In genomic region chr22:19993926-19994325, GRCh38 we compare ENCODE assay signal across 32 cellular contexts.
"Had no signal": no experiment of that assay in that cellular context is flagged by ENCODE, and none has a peak within 500 bp of the region (broad histone marks: within the 10 kb centered on the region; RNA-seq: fewer than 3 reads in every experiment).

No MANE protein-coding gene starts in this region.

- FAIRE-seq: endometrium, endothelial cell of umbilical vein, frontal cortex had no signal

- H3K4me3 ChIP-seq: breast epithelium, cardiac muscle cell, colonic mucosa, heart left ventricle had no signal

- DNase-seq: activated B cell treated with CpG ODN at 0.5 μM for 24 hours; activated CD4-positive, alpha-beta T cell treated with anti-CD3 and anti-CD28 coated beads for 48 hours; activated CD4-positive, alpha-beta T cell treated with anti-CD3 and anti-CD28 coated beads, Interleukin-2, amount 50 U/mL, for 1 hour; activated CD4-positive, alpha-beta T cell treated with anti-CD3 and anti-CD28 coated beads, Interleukin-2, amount 50 U/mL, for 48 hours; activated CD8-positive, alpha-beta memory T cell treated with anti-CD3 and anti-CD28 coated beads for 24 hours; activated CD8-positive, alpha-beta T cell treated with anti-CD3 and anti-CD28 coated beads for 36 hours; activated effector memory CD4-positive, alpha-beta T cell treated with Interleukin-2 at 50 U/mL for 16 hours; activated gamma-delta T cell treated with Interleukin-2 at 50 U/mL for 16 hours; activated naive CD4-positive, alpha-beta T cell treated with anti-CD3 and anti-CD28 coated beads, Interleukin-2, amount 50 U/mL, for 16 hours; activated naive CD4-positive, alpha-beta T cell treated with Interleukin-2 at 50 U/mL for 16 hours; activated T-cell treated with anti-CD3 and anti-CD28 coated beads, Interleukin-2, amount 50 U/mL, for 4 hours; amniotic stem cell; anterior cingulate cortex; central memory CD4-positive, alpha-beta T cell; cerebellar nuclear complex; colonic mucosa; effector CD8-positive, alpha-beta T cell; foreskin fibroblast; glutamatergic neuron; T-helper 1 cell; T-helper 17 cell; T1000; WERI-Rb-1 had no signal

- H3K27me3 ChIP-seq: breast epithelium, cardiac muscle cell, colonic mucosa, heart left ventricle had no signal

- H3K9me3 ChIP-seq: breast epithelium, colonic mucosa, heart left ventricle had no signal

- H3K4me1 ChIP-seq: colonic mucosa had no signal

- ATAC-seq: activated CD4-positive, CD25-positive, alpha-beta regulatory T cell treated with anti-CD3 and anti-CD28 coated beads, Interleukin-2, amount 50 U/mL, for 24 hours; activated CD8-positive, alpha-beta T cell treated with anti-CD3 and anti-CD28 coated beads for 36 hours; activated T-cell treated with anti-CD3 and anti-CD28 coated beads, Interleukin-2, amount 50 U/mL, for 4 hours; activated T-helper 17 cell treated with anti-CD3 and anti-CD28 coated beads, Interleukin-2, amount 50 U/mL, for 72 hours; heart left ventricle; T-helper 17 cell had no signal

- H3K36me3 ChIP-seq: breast epithelium, cardiac muscle cell, colonic mucosa, heart left ventricle, WERI-Rb-1 had no signal

- H3K27ac ChIP-seq: breast epithelium, cardiac muscle cell, colonic mucosa, epithelial cell of prostate, heart left ventricle, WERI-Rb-1 had no signal
